In the genomic region with DNA sequence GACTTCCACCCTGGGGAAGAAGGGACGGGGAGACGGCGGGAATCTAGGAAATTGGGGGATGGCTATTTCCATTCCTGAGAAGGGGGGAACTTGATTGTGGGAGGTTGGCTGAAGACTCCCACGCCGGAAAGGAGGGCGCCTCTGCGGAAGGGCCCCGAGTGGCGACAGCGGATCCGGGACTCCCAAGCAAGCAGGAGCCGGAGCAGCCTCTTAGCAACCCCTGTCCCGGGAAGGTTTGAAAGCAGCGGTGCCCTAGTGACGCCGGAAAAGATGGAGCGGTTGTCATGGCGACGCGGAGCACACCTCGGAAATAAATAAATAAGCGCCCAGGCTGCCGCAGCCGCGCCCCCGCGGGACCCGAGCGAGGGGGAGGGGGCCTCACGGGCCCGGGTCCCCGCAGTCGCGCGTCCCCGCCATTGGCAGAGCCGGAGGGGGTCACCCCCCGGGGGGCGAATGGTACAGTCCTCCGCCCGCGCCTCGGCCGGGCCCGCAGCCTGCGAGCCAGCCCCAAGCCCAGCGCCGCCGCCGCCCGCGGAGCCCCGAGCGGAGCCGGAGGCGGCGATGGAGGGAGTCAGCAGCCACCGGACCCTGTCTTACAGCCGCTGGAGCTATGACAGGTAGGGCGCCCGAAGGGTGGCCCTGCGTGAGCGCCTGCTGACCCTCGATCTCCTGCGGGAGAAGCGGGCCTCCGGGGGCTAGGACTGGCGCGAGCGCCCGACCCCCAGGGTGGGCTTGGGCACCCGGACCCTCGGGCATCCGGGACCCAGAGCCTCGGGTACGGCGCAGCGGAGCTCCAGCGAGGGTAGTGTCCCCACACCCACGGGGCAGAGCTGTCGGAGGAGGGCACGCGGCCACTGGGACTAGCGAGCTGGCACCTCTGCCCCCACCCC, we compare ENCODE assay signal across 1 cellular context.
TF ChIP-seq lines count a peak whose summit lies in the region.

No MANE protein-coding gene starts in this region.

TF ChIP-seq in HEK293, 187 proteins besides CTCF, POLR2A, EP300 and RAD21 (continued from another document):
- TF ChIP-seq, protein P1, sequence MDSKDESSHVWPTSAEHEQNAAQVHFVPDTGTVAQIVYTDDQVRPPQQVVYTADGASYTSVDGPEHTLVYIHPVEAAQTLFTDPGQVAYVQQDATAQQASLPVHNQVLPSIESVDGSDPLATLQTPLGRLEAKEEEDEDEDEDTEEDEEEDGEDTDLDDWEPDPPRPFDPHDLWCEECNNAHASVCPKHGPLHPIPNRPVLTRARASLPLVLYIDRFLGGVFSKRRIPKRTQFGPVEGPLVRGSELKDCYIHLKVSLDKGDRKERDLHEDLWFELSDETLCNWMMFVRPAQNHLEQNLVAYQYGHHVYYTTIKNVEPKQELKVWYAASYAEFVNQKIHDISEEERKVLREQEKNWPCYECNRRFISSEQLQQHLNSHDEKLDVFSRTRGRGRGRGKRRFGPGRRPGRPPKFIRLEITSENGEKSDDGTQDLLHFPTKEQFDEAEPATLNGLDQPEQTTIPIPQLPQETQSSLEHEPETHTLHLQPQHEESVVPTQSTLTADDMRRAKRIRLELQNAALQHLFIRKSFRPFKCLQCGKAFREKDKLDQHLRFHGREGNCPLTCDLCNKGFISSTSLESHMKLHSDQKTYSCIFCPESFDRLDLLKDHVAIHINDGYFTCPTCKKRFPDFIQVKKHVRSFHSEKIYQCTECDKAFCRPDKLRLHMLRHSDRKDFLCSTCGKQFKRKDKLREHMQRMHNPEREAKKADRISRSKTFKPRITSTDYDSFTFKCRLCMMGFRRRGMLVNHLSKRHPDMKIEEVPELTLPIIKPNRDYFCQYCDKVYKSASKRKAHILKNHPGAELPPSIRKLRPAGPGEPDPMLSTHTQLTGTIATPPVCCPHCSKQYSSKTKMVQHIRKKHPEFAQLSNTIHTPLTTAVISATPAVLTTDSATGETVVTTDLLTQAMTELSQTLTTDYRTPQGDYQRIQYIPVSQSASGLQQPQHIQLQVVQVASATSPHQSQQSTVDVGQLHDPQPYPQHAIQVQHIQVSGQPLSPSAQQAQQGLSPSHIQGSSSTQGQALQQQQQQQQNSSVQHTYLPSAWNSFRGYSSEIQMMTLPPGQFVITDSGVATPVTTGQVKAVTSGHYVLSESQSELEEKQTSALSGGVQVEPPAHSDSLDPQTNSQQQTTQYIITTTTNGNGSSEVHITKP (tag by site-specific recombination; IDR thresholded peaks at IDR 0.05) = peak; percentile 98
- TF ChIP-seq ZNF670 (tag by site-specific recombination; IDR thresholded peaks at IDR 0.05; ENCODE audit: low read depth) = no peak
- TF ChIP-seq, protein P2, sequence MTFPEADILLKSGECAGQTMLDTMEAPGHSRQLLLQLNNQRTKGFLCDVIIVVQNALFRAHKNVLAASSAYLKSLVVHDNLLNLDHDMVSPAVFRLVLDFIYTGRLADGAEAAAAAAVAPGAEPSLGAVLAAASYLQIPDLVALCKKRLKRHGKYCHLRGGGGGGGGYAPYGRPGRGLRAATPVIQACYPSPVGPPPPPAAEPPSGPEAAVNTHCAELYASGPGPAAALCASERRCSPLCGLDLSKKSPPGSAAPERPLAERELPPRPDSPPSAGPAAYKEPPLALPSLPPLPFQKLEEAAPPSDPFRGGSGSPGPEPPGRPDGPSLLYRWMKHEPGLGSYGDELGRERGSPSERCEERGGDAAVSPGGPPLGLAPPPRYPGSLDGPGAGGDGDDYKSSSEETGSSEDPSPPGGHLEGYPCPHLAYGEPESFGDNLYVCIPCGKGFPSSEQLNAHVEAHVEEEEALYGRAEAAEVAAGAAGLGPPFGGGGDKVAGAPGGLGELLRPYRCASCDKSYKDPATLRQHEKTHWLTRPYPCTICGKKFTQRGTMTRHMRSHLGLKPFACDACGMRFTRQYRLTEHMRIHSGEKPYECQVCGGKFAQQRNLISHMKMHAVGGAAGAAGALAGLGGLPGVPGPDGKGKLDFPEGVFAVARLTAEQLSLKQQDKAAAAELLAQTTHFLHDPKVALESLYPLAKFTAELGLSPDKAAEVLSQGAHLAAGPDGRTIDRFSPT (tag by site-specific recombination; IDR thresholded peaks at IDR 0.05) = peak; percentile 32; the same call in 1 of the 2 replicates
- TF ChIP-seq ZNF777 (tag by site-specific recombination; IDR thresholded peaks at IDR 0.05; ENCODE audit: borderline replicate concordance) = peak; percentile 72; the same call in 1 of the 2 replicates
- TF ChIP-seq, protein P3, sequence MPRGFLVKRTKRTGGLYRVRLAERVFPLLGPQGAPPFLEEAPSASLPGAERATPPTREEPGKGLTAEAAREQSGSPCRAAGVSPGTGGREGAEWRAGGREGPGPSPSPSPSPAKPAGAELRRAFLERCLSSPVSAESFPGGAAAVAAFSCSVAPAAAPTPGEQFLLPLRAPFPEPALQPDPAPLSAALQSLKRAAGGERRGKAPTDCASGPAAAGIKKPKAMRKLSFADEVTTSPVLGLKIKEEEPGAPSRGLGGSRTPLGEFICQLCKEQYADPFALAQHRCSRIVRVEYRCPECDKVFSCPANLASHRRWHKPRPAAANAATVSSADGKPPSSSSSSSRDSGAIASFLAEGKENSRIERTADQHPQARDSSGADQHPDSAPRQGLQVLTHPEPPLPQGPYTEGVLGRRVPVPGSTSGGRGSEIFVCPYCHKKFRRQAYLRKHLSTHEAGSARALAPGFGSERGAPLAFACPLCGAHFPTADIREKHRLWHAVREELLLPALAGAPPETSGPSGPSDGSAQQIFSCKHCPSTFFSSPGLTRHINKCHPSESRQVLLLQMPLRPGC (tag by site-specific recombination; IDR thresholded peaks at IDR 0.05) = no peak
- peak; percentile 31; the same call in 1 of the 2 replicates for TF ChIP-seq MYNN (tag by site-specific recombination; IDR thresholded peaks at IDR 0.05; ENCODE audit: borderline replicate concordance)
- TF ChIP-seq ZBTB11 (tag by site-specific recombination; conservative IDR thresholded peaks at IDR 0.05; ENCODE audit: low read depth) = 0 out of 2 replicates have a peak, but pooled peaks have one; percentile 25
- no peak for TF ChIP-seq ZNF23 (tag by site-specific recombination; IDR thresholded peaks at IDR 0.05; ENCODE audit: borderline replicate concordance)
- peak; percentile 86 for TF ChIP-seq ZNF335 (tag by site-specific recombination; conservative IDR thresholded peaks at IDR 0.05)
- no peak for TF ChIP-seq ZNF639 (tag by site-specific recombination; IDR thresholded peaks at IDR 0.05)
- TF ChIP-seq, protein P4, sequence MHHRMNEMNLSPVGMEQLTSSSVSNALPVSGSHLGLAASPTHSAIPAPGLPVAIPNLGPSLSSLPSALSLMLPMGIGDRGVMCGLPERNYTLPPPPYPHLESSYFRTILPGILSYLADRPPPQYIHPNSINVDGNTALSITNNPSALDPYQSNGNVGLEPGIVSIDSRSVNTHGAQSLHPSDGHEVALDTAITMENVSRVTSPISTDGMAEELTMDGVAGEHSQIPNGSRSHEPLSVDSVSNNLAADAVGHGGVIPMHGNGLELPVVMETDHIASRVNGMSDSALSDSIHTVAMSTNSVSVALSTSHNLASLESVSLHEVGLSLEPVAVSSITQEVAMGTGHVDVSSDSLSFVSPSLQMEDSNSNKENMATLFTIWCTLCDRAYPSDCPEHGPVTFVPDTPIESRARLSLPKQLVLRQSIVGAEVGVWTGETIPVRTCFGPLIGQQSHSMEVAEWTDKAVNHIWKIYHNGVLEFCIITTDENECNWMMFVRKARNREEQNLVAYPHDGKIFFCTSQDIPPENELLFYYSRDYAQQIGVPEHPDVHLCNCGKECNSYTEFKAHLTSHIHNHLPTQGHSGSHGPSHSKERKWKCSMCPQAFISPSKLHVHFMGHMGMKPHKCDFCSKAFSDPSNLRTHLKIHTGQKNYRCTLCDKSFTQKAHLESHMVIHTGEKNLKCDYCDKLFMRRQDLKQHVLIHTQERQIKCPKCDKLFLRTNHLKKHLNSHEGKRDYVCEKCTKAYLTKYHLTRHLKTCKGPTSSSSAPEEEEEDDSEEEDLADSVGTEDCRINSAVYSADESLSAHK (tag by site-specific recombination; IDR thresholded peaks at IDR 0.05) = peak; percentile 97
- TF ChIP-seq KLF10 (tag by site-specific recombination; IDR thresholded peaks at IDR 0.05) = 0 out of 2 replicates have a peak, but pooled peaks have one; percentile 53
- TF ChIP-seq ZNF394 (tag by site-specific recombination; IDR thresholded peaks at IDR 0.05; ENCODE audit: borderline replicate concordance) = 0 out of 2 replicates have a peak, but pooled peaks have one; percentile 24
- 0 out of 2 replicates have a peak, but pooled peaks have one; percentile 39 for TF ChIP-seq ZNF660 (tag by site-specific recombination; IDR thresholded peaks at IDR 0.05)
- peak; percentile 83 for TF ChIP-seq ZBTB8A (tag by site-specific recombination; IDR thresholded peaks at IDR 0.05)
- peak; percentile 51; the same call in 1 of the 2 replicates for TF ChIP-seq YY1 (tag by site-specific recombination; IDR thresholded peaks at IDR 0.05)
- TF ChIP-seq GLIS1 (tag by site-specific recombination; IDR thresholded peaks at IDR 0.05) = peak; percentile 54; the same call in 1 of the 2 replicates
- TF ChIP-seq ZFHX2 (tag by site-specific recombination; conservative IDR thresholded peaks at IDR 0.05) = peak; percentile 41
- TF ChIP-seq ZBTB20 (tag by site-specific recombination; IDR thresholded peaks at IDR 0.05) = peak; percentile 82; the same call in 1 of the 2 replicates
- TF ChIP-seq ZFP69B (tag by site-specific recombination; IDR thresholded peaks at IDR 0.05) = no peak
- TF ChIP-seq ZNF341 (tag by site-specific recombination; IDR thresholded peaks at IDR 0.05; ENCODE audit: low read depth) = peak; percentile 92
- TF ChIP-seq GLIS2 (tag by site-specific recombination; IDR thresholded peaks at IDR 0.05) = peak; percentile 55; the same call in 1 of the 2 replicates
- 0 out of 2 replicates have a peak, but pooled peaks have one; percentile 20 for TF ChIP-seq ZBTB7A (tag by site-specific recombination; IDR thresholded peaks at IDR 0.05; ENCODE audit: low read depth)
- TF ChIP-seq ZBTB6 (tag by site-specific recombination; IDR thresholded peaks at IDR 0.05) = peak; percentile 78
- no peak for TF ChIP-seq ZNF362 (tag by site-specific recombination; IDR thresholded peaks at IDR 0.05)
- TF ChIP-seq ZBTB26 (tag by site-specific recombination; optimal IDR thresholded peaks at IDR 0.05) = peak; percentile 64
